In genomic region chr2:176270100-176270750, GRCh38 we compare ENCODE assay signal across 8 cellular contexts. TPM values are rescaled to one million over a fixed set of nuclear protein-coding genes. Genes with fewer than 3 reads are reported as not detected.
DNase-seq lines count a peak whose midpoint lies in the region; ATAC-seq and TF ChIP-seq lines count a peak whose summit lies in the region.

No MANE protein-coding gene starts in this region.

- intact Hi-C loops in CD14-positive monocyte (cut with micrococcal nuclease): no loop called here
- intact Hi-C loops in dendritic cell treated with granulocyte-macrophage colony-stimulating factor and Interleukin-4, amounts not matched to agents 40 ng/mL and 50 ng/mL, for 4 days (cut with micrococcal nuclease): no loop called here

- no peak for DNase-seq in CD14-positive monocyte (ENCODE audit: low spot score)
- DNase-seq in naive thymus-derived CD8-positive, alpha-beta T cell: no peak
- DNase-seq in NCI-H187 (lab: John Stamatoyannopoulos, UW): no peak
- no peak for DNase-seq in NCI-H526 treated with DMSO at 0.1 percent for 48 hours (lab: John Stamatoyannopoulos, UW)

- no peaks in the 10 kb centered on the region for H3K36me3 ChIP-seq in KOPT-K1 (ENCODE audit: insufficient read depth, low read length)

- peak overlapping the region; percentile 72 for H3K27ac ChIP-seq in KOPT-K1 (ENCODE audit: low read depth, low read length, poor library complexity, severe bottlenecking)

- ATAC-seq in naive thymus-derived CD8-positive, alpha-beta T cell: no peak
- ATAC-seq in HG03135 (IDR thresholded peaks at IDR 0.05; ENCODE audit: unreplicated experiment) (no peak), HG03159 (IDR thresholded peaks at IDR 0.05; ENCODE audit: unreplicated experiment) (no peak)

- no peaks in the 10 kb centered on the region for H3K9me3 ChIP-seq in KOPT-K1 (ENCODE audit: insufficient read depth, low read length, poor library complexity, severe bottlenecking)

- peaks cover 16% of the 10 kb centered on the region for H3K4me1 Mint-ChIP-seq in CD14-positive monocyte
- H3K4me1 Mint-ChIP-seq in dendritic cell treated with granulocyte-macrophage colony-stimulating factor and Interleukin-4, amounts not matched to agents 40 ng/mL and 50 ng/mL, for 4 days (ENCODE audit: low read depth): peaks cover 21% of the 10 kb centered on the region
- peaks cover 13 to 53% (median 36%) of the 10 kb centered on the region in 4 donors for H3K4me1 Mint-ChIP-seq in naive thymus-derived CD8-positive, alpha-beta T cell

- no peak for TF ChIP-seq CTCF in CD14-positive monocyte (IDR thresholded peaks at IDR 0.05)

- peaks cover 2 to 7% (median 3%) of the 10 kb centered on the region in 3 donors for H3K27me3 Mint-ChIP-seq in CD14-positive monocyte (ENCODE audit: low read depth in 3 of 3)
- H3K27me3 Mint-ChIP-seq in dendritic cell treated with granulocyte-macrophage colony-stimulating factor and Interleukin-4, amounts not matched to agents 40 ng/mL and 50 ng/mL, for 4 days: peaks cover 11% of the 10 kb centered on the region
- no peaks in the 10 kb centered on the region for H3K27me3 Mint-ChIP-seq in naive thymus-derived CD8-positive, alpha-beta T cell

- H3K27ac Mint-ChIP-seq in CD14-positive monocyte: peak overlapping the region in 2 of 7 donors; percentile 71 to 85
- H3K27ac Mint-ChIP-seq in dendritic cell treated with granulocyte-macrophage colony-stimulating factor and Interleukin-4, amounts not matched to agents 40 ng/mL and 50 ng/mL, for 4 days: peak overlapping the region; percentile 95
- H3K27ac Mint-ChIP-seq in naive thymus-derived CD8-positive, alpha-beta T cell: peak overlapping the region in 9 of 10 donors; percentile 83 to 96 (median 92)

- H3K4me3 Mint-ChIP-seq in CD14-positive monocyte: peak overlapping the region; percentile 99
- peak overlapping the region; percentile 99 for H3K4me3 Mint-ChIP-seq in dendritic cell treated with granulocyte-macrophage colony-stimulating factor and Interleukin-4, amounts not matched to agents 40 ng/mL and 50 ng/mL, for 4 days
- peak overlapping the region; percentile 94 to 98 (median 98) for H3K4me3 Mint-ChIP-seq in naive thymus-derived CD8-positive, alpha-beta T cell

- POLR2A ChIA-PET in naive thymus-derived CD8-positive, alpha-beta T cell (lab: Charles Lee): no interaction called here

- peaks cover 0 to 3% (median 2%) of the 10 kb centered on the region in 7 donors for H3K9me3 Mint-ChIP-seq in CD14-positive monocyte
- H3K9me3 Mint-ChIP-seq in dendritic cell treated with granulocyte-macrophage colony-stimulating factor and Interleukin-4, amounts not matched to agents 40 ng/mL and 50 ng/mL, for 4 days: no peaks in the 10 kb centered on the region
- H3K9me3 Mint-ChIP-seq in naive thymus-derived CD8-positive, alpha-beta T cell: no peaks in the 10 kb centered on the region

- peaks cover 2 to 3% of the 10 kb centered on the region in 2 donors for H3K36me3 Mint-ChIP-seq in CD14-positive monocyte
- H3K36me3 Mint-ChIP-seq in dendritic cell treated with granulocyte-macrophage colony-stimulating factor and Interleukin-4, amounts not matched to agents 40 ng/mL and 50 ng/mL, for 4 days (ENCODE audit: low read depth): peaks cover 9% of the 10 kb centered on the region
- H3K36me3 Mint-ChIP-seq in naive thymus-derived CD8-positive, alpha-beta T cell: peaks cover 0 to 11% (median 4%) of the 10 kb centered on the region in 3 donors

RNA-seq across cellular contexts. Expression of gene MTX2, which starts 1.0 kb away (rescaled TPM):
- polyA plus RNA-seq in CD14-positive monocyte: 1 to 10 TPM; 7.6 to 9.8 TPM
- total RNA-seq in naive thymus-derived CD8-positive, alpha-beta T cell: 10 to 100 TPM in 1 of 2 experiments, 1 to 10 TPM in 1; 8.3 to 11.3 TPM
- 10 to 100 TPM; 16.5 to 20.0 (median 19.2) TPM for polyA plus RNA-seq in naive thymus-derived CD8-positive, alpha-beta T cell
